In the genomic region with DNA sequence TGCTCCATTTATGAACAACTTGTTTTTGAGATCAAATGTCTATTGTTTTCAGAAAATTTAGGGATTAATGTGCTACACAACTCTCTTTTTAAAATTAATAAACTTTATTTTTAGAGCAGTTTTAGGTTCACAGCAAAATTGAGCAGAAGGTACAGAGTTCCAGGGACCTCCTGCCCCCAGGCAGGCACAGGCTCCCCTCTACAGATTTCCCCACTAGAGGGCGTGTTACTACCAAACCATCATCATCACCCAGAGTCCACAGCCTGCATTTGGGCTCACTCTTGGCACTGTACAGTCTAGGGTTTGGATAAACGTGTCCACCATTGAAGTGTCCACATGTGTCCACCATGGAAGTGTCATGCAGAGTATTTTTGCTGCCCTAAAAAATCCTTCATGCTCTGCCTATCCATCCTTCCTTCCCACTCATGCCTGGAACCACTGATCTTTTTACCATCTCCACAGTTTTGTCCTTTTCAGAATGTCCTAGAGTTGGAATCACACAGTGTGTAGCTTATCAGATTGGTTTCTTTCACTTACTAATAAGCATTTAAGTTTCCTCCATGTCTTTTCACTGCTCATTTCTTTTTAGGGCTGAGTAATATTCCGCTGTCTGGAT, we compare ENCODE assay signal across 9 cellular contexts.
DNase-seq lines count a peak whose midpoint lies in the region; ATAC-seq and TF ChIP-seq lines count a peak whose summit lies in the region.
"Had no signal": no experiment of that assay in that cellular context is flagged by ENCODE, and none has a peak within 500 bp of the region (broad histone marks: within the 10 kb centered on the region; RNA-seq: fewer than 3 reads in every experiment).

No MANE protein-coding gene starts in this region.

- H2AK5ac ChIP-seq in mesendoderm (ENCODE audit: low read length) = no peak overlapping the region

- H3K27me3 ChIP-seq in SJSA1 (replicated peaks) (0 out of 2 replicates have a peak, but pooled peaks cover 8% of the 10 kb centered on the region), mammary epithelial cell (ENCODE audit: insufficient read depth, low read length) (no peaks in the 10 kb centered on the region), mesendoderm (ENCODE audit: insufficient read depth, low read length, poor library complexity) (no peaks in the 10 kb centered on the region)

- CTCF ChIA-PET in activated CD4-positive, alpha-beta T cell treated with anti-CD3 and anti-CD28 coated beads for 36 hours (lab: Charles Lee) = interaction anchor here (1.7 kb wide), 1 partner anchor 17 kb away, joined by 3 read pairs; no protein-coding TSS in a partner anchor
- CTCF ChIA-PET in mammary epithelial cell (lab: Charles Lee; ENCODE audit: low non-redundant PET) = no interaction called here

- H4K5ac ChIP-seq in mesendoderm (ENCODE audit: low read length) = no peak overlapping the region

- in situ Hi-C loops in mammary epithelial cell (cut with MboI; ENCODE audit: low sequenced_read_pairs in 2 of 2) = no loop called here

- H3K4ac ChIP-seq in mesendoderm (ENCODE audit: low read depth, low read length) = no peak overlapping the region

- no peak overlapping the region for H4K8ac ChIP-seq in mesendoderm (ENCODE audit: low read depth, low read length)

- no peaks in the 10 kb centered on the region for H3K79me1 ChIP-seq in mesendoderm (ENCODE audit: low read length)

- peaks cover 24% of the 10 kb centered on the region for H3K27me3 Mint-ChIP-seq in activated CD4-positive, alpha-beta T cell treated with anti-CD3 and anti-CD28 coated beads for 36 hours

- intact Hi-C loops in activated CD4-positive, alpha-beta T cell treated with anti-CD3 and anti-CD28 coated beads for 36 hours (cut with DNase I, micrococcal nuclease) = loop anchor here (1.0 to 5.0 kb wide), 3 partner anchors 279 to 414 kb away; no protein-coding TSS in a partner anchor
- intact Hi-C loops in mammary epithelial cell (cut with micrococcal nuclease) = no loop called here

- H3K4me3 ChIP-seq in SJSA1 (no peak overlapping the region), mammary epithelial cell (replicated peaks in 1 of 3; ENCODE audit: insufficient read depth in 1 of 3, low read depth in 2 of 3, low read length in 3 of 3) (no peak overlapping the region), mesendoderm (ENCODE audit: low read length) (no peak overlapping the region)
- H3K4me3 ChIP-seq: thoracic aorta had no signal

- no peak overlapping the region for H2AFZ ChIP-seq in mammary epithelial cell (ENCODE audit: low read depth, low read length)

- no peaks in the 10 kb centered on the region for H3K36me3 ChIP-seq in SJSA1
- no peaks in the 10 kb centered on the region for H3K36me3 ChIP-seq in mammary epithelial cell (ENCODE audit: insufficient read depth, low read length)
- H3K36me3 ChIP-seq in mesendoderm (ENCODE audit: control insufficient read depth, insufficient read depth, low read length) = no peaks in the 10 kb centered on the region
- H3K36me3 ChIP-seq: thoracic aorta had no signal

- no peak overlapping the region for H3K27ac Mint-ChIP-seq in activated CD4-positive, alpha-beta T cell treated with anti-CD3 and anti-CD28 coated beads for 36 hours

- no peak overlapping the region for H3K4me2 ChIP-seq in mammary epithelial cell (ENCODE audit: insufficient read depth, low read depth, low read length)
- H3K4me2 ChIP-seq in mesendoderm (ENCODE audit: low read length) = no peak overlapping the region

- DNase-seq in activated CD4-positive, alpha-beta T cell treated with anti-CD3 and anti-CD28 coated beads for 36 hours = peak; percentile 62
- no peak for DNase-seq in activated CD4-positive, alpha-beta T cell treated with anti-CD3 and anti-CD28 coated beads for 1 hour
- DNase-seq in SJSA1 (ENCODE audit: low read depth in 1 of 2, low spot score in 2 of 2) (peak; percentile 15 to 46), mammary epithelial cell (peak; percentile 17), mesendoderm (peak; percentile 36), omental fat pad (ENCODE audit: low spot score) (no peak)

- no peaks in the 10 kb centered on the region for H3K36me3 Mint-ChIP-seq in activated CD4-positive, alpha-beta T cell treated with anti-CD3 and anti-CD28 coated beads for 36 hours (ENCODE audit: low read depth)

- no TSS peak for BruUV-seq in mammary epithelial cell (replicated peaks; lab: Mats Ljungman, UMichigan)

- POLR2A ChIA-PET in activated CD4-positive, alpha-beta T cell treated with anti-CD3 and anti-CD28 coated beads for 36 hours (lab: Charles Lee) = no interaction called here

- H3K4me3 Mint-ChIP-seq in activated CD4-positive, alpha-beta T cell treated with anti-CD3 and anti-CD28 coated beads for 36 hours = no peak overlapping the region

- H3K79me2 ChIP-seq in mammary epithelial cell (ENCODE audit: insufficient read depth, low read length) = no peaks in the 10 kb centered on the region
- no peaks in the 10 kb centered on the region for H3K79me2 ChIP-seq in mesendoderm (ENCODE audit: control insufficient read depth, insufficient read depth, low read length)

- no peak overlapping the region for H3K18ac ChIP-seq in mesendoderm (ENCODE audit: low read length)

- H2BK120ac ChIP-seq in mesendoderm (ENCODE audit: low read depth, low read length) = no peak overlapping the region

- no peaks in the 10 kb centered on the region for H4K20me1 ChIP-seq in mammary epithelial cell (ENCODE audit: insufficient read depth, low read length)

- no peak overlapping the region for H3K23ac ChIP-seq in mesendoderm (ENCODE audit: low read length)

- TF ChIP-seq CTCF in mammary epithelial cell (conservative IDR thresholded peaks at IDR 0.05 in 1 of 2, IDR thresholded peaks at IDR 0.05 in 1 of 2; ENCODE audit: extremely low read depth in 1 of 2, insufficient read depth in 1 of 2, low read depth in 1 of 2, low read length in 2 of 2) (peak; percentile 57 to 63), omental fat pad (IDR thresholded peaks at IDR 0.05) (no peak)

- H3K27ac ChIP-seq in SJSA1 = no peak overlapping the region
- H3K27ac ChIP-seq in mammary epithelial cell (ENCODE audit: insufficient read depth, low read depth, low read length) = no peak overlapping the region
- no peak overlapping the region for H3K27ac ChIP-seq in mesendoderm (ENCODE audit: low read depth, low read length)
- H3K27ac ChIP-seq: thoracic aorta had no signal

- H3K9me3 ChIP-seq in SJSA1 (replicated peaks) = no peaks in the 10 kb centered on the region
- H3K9me3 ChIP-seq in mammary epithelial cell (replicated peaks; ENCODE audit: insufficient read depth, low read length) = no peaks in the 10 kb centered on the region
- H3K9me3 ChIP-seq: thoracic aorta had no signal

- H2BK15ac ChIP-seq in mesendoderm (replicated peaks; ENCODE audit: low read depth) = no peak overlapping the region

- H3K9me3 Mint-ChIP-seq in activated CD4-positive, alpha-beta T cell treated with anti-CD3 and anti-CD28 coated beads for 36 hours (ENCODE audit: low read depth) = peaks cover 11% of the 10 kb centered on the region

- WGBS in mammary epithelial cell (ENCODE audit: low coverage, missing lambda C conversion rate) = 28% methylated on average over 3 of the region's 3 CpGs
- no CpG with 5 or more reads among the region's 3 CpGs for WGBS in mesendoderm (ENCODE audit: extremely low coverage, insufficient coverage, low lambda C conversion rate)

- H3K56ac ChIP-seq in mesendoderm (ENCODE audit: low read length) = no peak overlapping the region

- H3K4me1 ChIP-seq in SJSA1 (replicated peaks) (no peaks in the 10 kb centered on the region), mammary epithelial cell (ENCODE audit: insufficient read depth, low read length) (no peaks in the 10 kb centered on the region), mesendoderm (ENCODE audit: control insufficient read depth, low read depth, low read length) (no peaks in the 10 kb centered on the region)

- H2BK5ac ChIP-seq in mesendoderm (ENCODE audit: low read length) = no peak overlapping the region

- H3K9ac ChIP-seq in mammary epithelial cell (ENCODE audit: insufficient read depth, low read length) (no peak overlapping the region), mesendoderm (ENCODE audit: low read length) (no peak overlapping the region)

- peak; percentile 85 for ATAC-seq in activated CD4-positive, alpha-beta T cell treated with anti-CD3 and anti-CD28 coated beads for 36 hours
- peak; percentile 70 for ATAC-seq in HG02884 (IDR thresholded peaks at IDR 0.05; ENCODE audit: unreplicated experiment)
- ATAC-seq in omental fat pad (ENCODE audit: low FRiP score) = no peak
- ATAC-seq in GM21515 (IDR thresholded peaks at IDR 0.05; ENCODE audit: unreplicated experiment) = no peak

- dilution Hi-C loops in mammary epithelial cell (cut with HindIII; ENCODE audit: low sequenced_read_pairs) = no loop called here

- H3K4me1 Mint-ChIP-seq in activated CD4-positive, alpha-beta T cell treated with anti-CD3 and anti-CD28 coated beads for 36 hours = no peaks in the 10 kb centered on the region

Comparison
In these comparisons a context has a peak if more than half of its experiments do, and no peak if none do; other contexts are left out.
1. DNase-seq: peak in activated CD4-positive, alpha-beta T cell treated with anti-CD3 and anti-CD28 coated beads for 36 hours (single experiment), SJSA1 (2 of 2), mammary epithelial cell (single experiment) and mesendoderm (single experiment); none in activated CD4-positive, alpha-beta T cell treated with anti-CD3 and anti-CD28 coated beads for 1 hour (single experiment) and omental fat pad (single experiment).
2. ATAC-seq: peak in activated CD4-positive, alpha-beta T cell treated with anti-CD3 and anti-CD28 coated beads for 36 hours (single experiment) and HG02884 (single experiment); none in omental fat pad (single experiment) and GM21515 (single experiment).
3. CTCF ChIP-seq: peak in mammary epithelial cell (2 of 2); none in omental fat pad (0 of 3).